In genomic region chr5:178641711-178642110, GRCh38 we compare ENCODE assay signal across 29 cellular contexts. TPM values are rescaled to one million over a fixed set of nuclear protein-coding genes. Genes with fewer than 3 reads are reported as not detected.
A peak's percentile ranks its signal among the peaks of the same experiment; 100 is the strongest.
DNase-seq lines count a peak whose midpoint lies in the region; ATAC-seq, FAIRE-seq and TF ChIP-seq lines count a peak whose summit lies in the region.
"Had no signal": no experiment of that assay in that cellular context is flagged by ENCODE, and none has a peak within 500 bp of the region (broad histone marks: within the 10 kb centered on the region; RNA-seq: fewer than 3 reads in every experiment).

No MANE protein-coding gene starts in this region.

- H3K36me3 ChIP-seq in A673 (ENCODE audit: insufficient read depth, low read length, poor library complexity, severe bottlenecking) (no peaks in the 10 kb centered on the region), PC-3 (ENCODE audit: low read depth, low read length) (no peaks in the 10 kb centered on the region), astrocyte (ENCODE audit: insufficient read depth, low read length) (no peaks in the 10 kb centered on the region), esophagus muscularis mucosa (no peaks in the 10 kb centered on the region), WERI-Rb-1 (no peaks in the 10 kb centered on the region)
- H3K36me3 ChIP-seq: BLaER1 treated with 17β-estradiol and CSF1 and Interleukin-3, amounts not matched to agents 10 nM and 100 nM; SJCRH30 had no signal

- DNase-seq in A673 (ENCODE audit: low spot score), result no peak
- no peak for DNase-seq in PC-3
- DNase-seq in astrocyte (ENCODE audit: low read depth), result no peak
- DNase-seq in esophagus muscularis mucosa (ENCODE audit: extremely low spot score), result peak; percentile 90
- DNase-seq in WERI-Rb-1, result no peak
- no peak for DNase-seq in NCI-H2029 treated with DMSO at 0.1 percent for 48 hours (lab: John Stamatoyannopoulos, UW)
- DNase-seq: 8988T, AML-193, DMS79 treated with DMSO at 0.1 percent for 48 hours, GF-D8, HCEC 1CT, Kasumi-1, MV-4-11, NCI-H1105, NCI-H1436 treated with DMSO at 0.1 percent for 48 hours, NCI-H187 treated with DMSO at 0.1 percent for 48 hours, NCI-H2107, NCI-H524 treated with DMSO at 0.1 percent for 48 hours, NCI-H774 had no signal

- no peak overlapping the region for H3K4me3 Mint-ChIP-seq in astrocyte (ENCODE audit: unreplicated experiment)

- no peaks in the 10 kb centered on the region for H3K79me2 ChIP-seq in PC-3 (ENCODE audit: low read length)
- no peaks in the 10 kb centered on the region for H3K79me2 ChIP-seq in astrocyte (ENCODE audit: insufficient read depth, low read length)

- H3K27ac ChIP-seq in A673 (ENCODE audit: low read depth, low read length, poor library complexity, severe bottlenecking) (peak overlapping the region; percentile 83), PC-3 (ENCODE audit: low read length) (peak overlapping the region; percentile 97), astrocyte (ENCODE audit: low read depth, low read length) (peak overlapping the region; percentile 73), esophagus muscularis mucosa (replicated peaks in 1 of 4) (no peak overlapping the region), WERI-Rb-1 (no peak overlapping the region)
- H3K27ac ChIP-seq: BLaER1 treated with 17β-estradiol and CSF1 and Interleukin-3, amounts not matched to agents 10 nM and 100 nM; SJCRH30 had no signal

- TSS peak; percentile 72 for BruUV-seq in A673 (replicated peaks; lab: Mats Ljungman, UMichigan)
- BruUV-seq in PC-3 (replicated peaks; lab: Mats Ljungman, UMichigan), result no TSS peak

- H3K4me1 Mint-ChIP-seq in astrocyte (ENCODE audit: low read depth, unreplicated experiment), result peaks cover 12% of the 10 kb centered on the region

- CTCF ChIA-PET in A673 (lab: Charles Lee) (no interaction called here), PC-3 (lab: Charles Lee) (no interaction called here)

- no peaks in the 10 kb centered on the region for H3K9me2 ChIP-seq in PC-3 (replicated peaks; ENCODE audit: low read length)

- H2AFZ ChIP-seq in PC-3 (ENCODE audit: low read length) (no peak overlapping the region), astrocyte (ENCODE audit: low read depth, low read length) (no peak overlapping the region)

- H3K9ac ChIP-seq in PC-3 (ENCODE audit: low read length), result peak overlapping the region; percentile 64
- H3K9ac ChIP-seq in astrocyte (ENCODE audit: low read length), result peak overlapping the region; percentile 57
- H3K9ac ChIP-seq: BLaER1 treated with 17β-estradiol and CSF1 and Interleukin-3, amounts not matched to agents 10 nM and 100 nM had no signal

- no peak for FAIRE-seq in astrocyte (lab: Jason Lieb, UNC)
- FAIRE-seq: GM12891, H1, K562 had no signal

- no peaks in the 10 kb centered on the region for H3K27me3 ChIP-seq in A673 (replicated peaks; ENCODE audit: insufficient read depth, low read depth, low read length, poor library complexity)
- H3K27me3 ChIP-seq in PC-3 (ENCODE audit: low read length), result no peaks in the 10 kb centered on the region
- no peaks in the 10 kb centered on the region for H3K27me3 ChIP-seq in astrocyte (ENCODE audit: insufficient read depth, low read length)
- H3K27me3 ChIP-seq in esophagus muscularis mucosa, result no peaks in the 10 kb centered on the region
- no peaks in the 10 kb centered on the region for H3K27me3 ChIP-seq in WERI-Rb-1 (ENCODE audit: insufficient read depth, low read depth, severe bottlenecking)
- H3K27me3 ChIP-seq: BLaER1 treated with 17β-estradiol and CSF1 and Interleukin-3, amounts not matched to agents 10 nM and 100 nM; SJCRH30 had no signal

- no peak overlapping the region for H3K4me3 ChIP-seq in A673 (ENCODE audit: low read depth, low read length, poor library complexity, severe bottlenecking)
- 0 out of 2 replicates have a peak overlapping the region, but pooled peaks have one; percentile 31 for H3K4me3 ChIP-seq in PC-3 (ENCODE audit: low read length)
- no peak overlapping the region for H3K4me3 ChIP-seq in astrocyte (ENCODE audit: insufficient read depth, low read depth, low read length)
- H3K4me3 ChIP-seq in esophagus muscularis mucosa, result no peak overlapping the region
- no peak overlapping the region for H3K4me3 ChIP-seq in WERI-Rb-1 (ENCODE audit: low read depth, low read length)
- H3K4me3 ChIP-seq: BLaER1 treated with 17β-estradiol and CSF1 and Interleukin-3, amounts not matched to agents 10 nM and 100 nM; K562; SJCRH30 had no signal

- peaks cover 7% of the 10 kb centered on the region for H3F3A ChIP-seq in PC-3 (ENCODE audit: low read length, unreplicated experiment)

- H3K4me2 ChIP-seq in PC-3 (ENCODE audit: low read length) (peak overlapping the region; percentile 73), astrocyte (ENCODE audit: low read length) (peak overlapping the region; percentile 64)
- H3K4me2 ChIP-seq: BLaER1 treated with 17β-estradiol and CSF1 and Interleukin-3, amounts not matched to agents 10 nM and 100 nM had no signal

- ATAC-seq in PC-3 (no peak), HG03439 (IDR thresholded peaks at IDR 0.05; ENCODE audit: unreplicated experiment) (no peak), HG02884 (IDR thresholded peaks at IDR 0.05; ENCODE audit: unreplicated experiment) (no peak)
- ATAC-seq: K562, Right ventricle myocardium inferior had no signal

- H3K9me3 Mint-ChIP-seq in astrocyte (ENCODE audit: unreplicated experiment), result peaks cover 9% of the 10 kb centered on the region

- no peaks in the 10 kb centered on the region for H4K20me1 ChIP-seq in PC-3 (ENCODE audit: low read length)
- no peaks in the 10 kb centered on the region for H4K20me1 ChIP-seq in astrocyte (ENCODE audit: insufficient read depth, low read length)
- H4K20me1 ChIP-seq: BLaER1 treated with 17β-estradiol and CSF1 and Interleukin-3, amounts not matched to agents 10 nM and 100 nM had no signal

- no peak overlapping the region for H3K27ac Mint-ChIP-seq in astrocyte (ENCODE audit: unreplicated experiment)

- TF ChIP-seq CTCF in A673 (conservative IDR thresholded peaks at IDR 0.05; ENCODE audit: low read depth, low read length) (no peak), PC-3 (conservative IDR thresholded peaks at IDR 0.05; ENCODE audit: low read depth, low read length) (no peak), astrocyte (IDR thresholded peaks at IDR 0.05; ENCODE audit: insufficient read depth, low read depth, low read length) (no peak), esophagus muscularis mucosa (IDR thresholded peaks at IDR 0.05) (no peak), WERI-Rb-1 (IDR thresholded peaks at IDR 0.05; ENCODE audit: low read depth, low read length) (no peak)

- no peak for TF ChIP-seq POLR2A in esophagus muscularis mucosa (IDR thresholded peaks at IDR 0.05; ENCODE audit: low read depth)

- TF ChIP-seq EP300 in esophagus muscularis mucosa (IDR thresholded peaks at IDR 0.05), result no peak

- intact Hi-C loops in A673 (cut with micrococcal nuclease; ENCODE audit: unreplicated experiment) (no loop called here), PC-3 (cut with micrococcal nuclease) (loop anchor here (2.0 kb wide), 1 partner anchor 49 kb away; no protein-coding TSS in a partner anchor), esophagus muscularis mucosa (cut with DNase I) (no loop called here)

- H3K9me3 ChIP-seq in A673 (ENCODE audit: low read depth, low read length, poor library complexity, severe bottlenecking) (no peaks in the 10 kb centered on the region), PC-3 (ENCODE audit: low read length) (no peaks in the 10 kb centered on the region), astrocyte (ENCODE audit: insufficient read depth, low read depth, low read length) (peaks cover 9% of the 10 kb centered on the region), esophagus muscularis mucosa (no peaks in the 10 kb centered on the region), WERI-Rb-1 (ENCODE audit: severe bottlenecking) (no peaks in the 10 kb centered on the region)
- H3K9me3 ChIP-seq: SJCRH30 had no signal

- H3K27me3 Mint-ChIP-seq in astrocyte (ENCODE audit: low read depth, unreplicated experiment), result no peaks in the 10 kb centered on the region

- H3K36me3 Mint-ChIP-seq in astrocyte (ENCODE audit: low read depth, unreplicated experiment), result peaks cover 2% of the 10 kb centered on the region

- 69% methylated on average over 9 of the region's 9 CpGs for WGBS in esophagus muscularis mucosa

- POLR2A ChIA-PET in A673 (lab: Charles Lee; ENCODE audit: low non-redundant PET) (no interaction called here), PC-3 (lab: Charles Lee; ENCODE audit: unreplicated experiment) (no interaction called here)

- peaks cover 17% of the 10 kb centered on the region for H3K4me1 ChIP-seq in A673 (ENCODE audit: insufficient read depth, low read length, poor library complexity, severe bottlenecking)
- H3K4me1 ChIP-seq in PC-3 (ENCODE audit: insufficient read depth, low read length), result peaks cover 45% of the 10 kb centered on the region
- H3K4me1 ChIP-seq in astrocyte (ENCODE audit: insufficient read depth, low read length), result peaks cover 20% of the 10 kb centered on the region
- no peaks in the 10 kb centered on the region for H3K4me1 ChIP-seq in esophagus muscularis mucosa

RNA-seq across cellular contexts. Expression of gene CLK4, which starts 14.9 kb away (rescaled TPM):
- total RNA-seq in A673 (2021) (22.2 and 24.2 TPM in 2 replicates), PC-3 (2014; rRNA removed) (11.3 and 23.8 TPM in 2 replicates), astrocyte (15.4 and 16.5 TPM in 2 replicates), esophagus muscularis mucosa (10 to 100 TPM; 16.7 to 24.9 (median 18.9) TPM)

RNA-seq across cellular contexts. Expression of gene COL23A1, which starts 51.5 kb away (rescaled TPM):
- 0.42 TPM in 1 of 2 replicates, not detected in the other for total RNA-seq in A673 (2021)
- total RNA-seq in PC-3 (2014; rRNA removed), result not detected in 2 replicates
- total RNA-seq in astrocyte, result 0.16 and 0.19 TPM in 2 replicates
- total RNA-seq in esophagus muscularis mucosa, result 1 to 10 TPM in 3 of 4 donors, under 1 TPM in 1; 0.83 to 1.8 (median 1.5) TPM
- total RNA-seq: Calu3, M059J, SJCRH30 had no signal

Comparison
In these comparisons a context has a peak if more than half of its experiments do, and no peak if none do; other contexts are left out.
1. H3K27ac ChIP-seq: peak in A673 (single experiment), PC-3 (single experiment) and astrocyte (single experiment); none in esophagus muscularis mucosa (0 of 4) and WERI-Rb-1 (single experiment).